In genomic region chr10:124064158-124064603, GRCh38 we compare ENCODE assay signal across 9 cellular contexts. TPM values are rescaled to one million over a fixed set of nuclear protein-coding genes. Genes with fewer than 3 reads are reported as not detected.
DNase-seq lines count a peak whose midpoint lies in the region; ATAC-seq and TF ChIP-seq lines count a peak whose summit lies in the region.
"Had no signal": no experiment of that assay in that cellular context is flagged by ENCODE, and none has a peak within 500 bp of the region (broad histone marks: within the 10 kb centered on the region; RNA-seq: fewer than 3 reads in every experiment).

No MANE protein-coding gene starts in this region.

- H3K79me2 ChIP-seq in smooth muscle cell (ENCODE audit: low read depth), result no peaks in the 10 kb centered on the region

- peak overlapping the region; percentile 49 for H3K4me2 ChIP-seq in smooth muscle cell

- H4K20me1 ChIP-seq in smooth muscle cell (ENCODE audit: low read depth), result peaks cover 44% of the 10 kb centered on the region

- no peaks in the 10 kb centered on the region for H3K36me3 ChIP-seq in smooth muscle cell (ENCODE audit: low read depth)

- H3K4me1 Mint-ChIP-seq in IgD-negative memory B cell, result peaks cover 48 to 51% (median 49%) of the 10 kb centered on the region in 3 donors
- peaks cover 64% of the 10 kb centered on the region for H3K4me1 Mint-ChIP-seq in nephron progenitor cell

- H3K4me1 ChIP-seq in smooth muscle cell (ENCODE audit: low read depth), result peaks cover 31% of the 10 kb centered on the region

- WGBS in smooth muscle cell (ENCODE audit: low lambda C conversion rate), result 81% methylated on average over 13 of the region's 13 CpGs

- TF ChIP-seq CTCF in smooth muscle cell (IDR thresholded peaks at IDR 0.05; ENCODE audit: borderline replicate concordance, insufficient read depth, poor library complexity, severe bottlenecking) (no peak), nephron progenitor cell (IDR thresholded peaks at IDR 0.05) (no peak)

- H3K36me3 Mint-ChIP-seq in IgD-negative memory B cell (peaks cover 16% of the 10 kb centered on the region), nephron progenitor cell (ENCODE audit: low read depth) (no peaks in the 10 kb centered on the region)

- H3K27me3 Mint-ChIP-seq in IgD-negative memory B cell, result no peaks in the 10 kb centered on the region
- peaks cover 7% of the 10 kb centered on the region for H3K27me3 Mint-ChIP-seq in nephron progenitor cell (ENCODE audit: low read depth, poor library complexity)

- H3K9me3 Mint-ChIP-seq in IgD-negative memory B cell (no peaks in the 10 kb centered on the region), nephron progenitor cell (no peaks in the 10 kb centered on the region)

- H3K27me3 ChIP-seq in smooth muscle cell (ENCODE audit: low read depth), result no peaks in the 10 kb centered on the region

- H3K9ac ChIP-seq in smooth muscle cell (ENCODE audit: low read depth), result peak overlapping the region; percentile 29

- no peaks in the 10 kb centered on the region for H3K9me3 ChIP-seq in smooth muscle cell (replicated peaks; ENCODE audit: low read depth)

- peak overlapping the region; percentile 62 for H3K27ac ChIP-seq in smooth muscle cell (ENCODE audit: low read depth)

- DNase-seq in SIG-M5 treated with dmso at 0.1 percent for 504 hours (lab: John Stamatoyannopoulos, UW; ENCODE audit: unreplicated experiment), result peak; percentile 25
- DNase-seq in SIG-M5 (lab: John Stamatoyannopoulos, UW), result no peak
- DNase-seq in smooth muscle cell (lab: John Stamatoyannopoulos, UW; ENCODE audit: unreplicated experiment), result no peak
- no peak for DNase-seq in nephron progenitor cell
- DNase-seq in activated CD4-positive, CD25-positive, alpha-beta regulatory T cell (lab: John Stamatoyannopoulos, UW), result no peak
- DNase-seq in NCI-H748 (lab: John Stamatoyannopoulos, UW; ENCODE audit: unreplicated experiment), result no peak
- DNase-seq: NCI-H1930 had no signal

- H3K27ac Mint-ChIP-seq in IgD-negative memory B cell (peak overlapping the region; percentile 25 to 93 (median 78)), nephron progenitor cell (no peak overlapping the region)

- H3K4me3 ChIP-seq in smooth muscle cell, result no peak overlapping the region

- ATAC-seq in esophagus mucosa, result peak; percentile 24

- H3K4me3 Mint-ChIP-seq in IgD-negative memory B cell (peak overlapping the region; percentile 68 to 89 (median 76)), nephron progenitor cell (no peak overlapping the region)

- no peak overlapping the region for H2AFZ ChIP-seq in smooth muscle cell (ENCODE audit: low read depth)

- H3F3A ChIP-seq in smooth muscle cell (ENCODE audit: low read depth), result peaks cover 9% of the 10 kb centered on the region

RNA-seq across cellular contexts. Expression of gene CHST15, which starts 29.2 kb away (rescaled TPM):
- polyA plus RNA-seq in IgD-negative memory B cell (15.4 TPM), smooth muscle cell (11.4 and 14.1 TPM in 2 replicates)
- total RNA-seq in esophagus mucosa (6.1 TPM), smooth muscle cell (20.4 and 30.3 TPM in 2 replicates)
